Comparison of ENCODE assay signal across 35 cellular contexts in genomic region chr3:32643816-32644215, GRCh38.
"Had no signal": no experiment of that assay in that cellular context is flagged by ENCODE, and none has a peak within 500 bp of the region (broad histone marks: within the 10 kb centered on the region; RNA-seq: fewer than 3 reads in every experiment).

No MANE protein-coding gene starts in this region.

- H3K9me3 ChIP-seq: adrenal gland, body of pancreas, breast epithelium had no signal

- H3K27ac ChIP-seq: adrenal gland, body of pancreas, brain microvascular endothelial cell, breast epithelium, VCaP had no signal

- H3K27ac Mint-ChIP-seq: activated CD4-positive, alpha-beta memory T cell treated with anti-CD3 and anti-CD28 coated beads, Interleukin-2, amount 10 ng/mL, durations not matched to agents 7 days and 5 days; activated CD4-positive, alpha-beta T cell treated with anti-CD3 and anti-CD28 coated beads for 36 hours; activated CD4-positive, alpha-beta T cell treated with anti-CD3 and anti-CD28 coated beads, Interleukin-2, amount 10 ng/mL, durations not matched to agents 7 days and 5 days; activated CD8-positive, alpha-beta memory T cell treated with anti-CD3 and anti-CD28 coated beads, Interleukin-2, amount 10 ng/mL, durations not matched to agents 7 days and 5 days; activated CD8-positive, alpha-beta T cell treated with anti-CD3 and anti-CD28 coated beads, Interleukin-2, amount 10 ng/mL, durations not matched to agents 7 days and 5 days; activated naive CD4-positive, alpha-beta T cell treated with anti-CD3 and anti-CD28 coated beads, Interleukin-2, amount 50 U/mL, for 72 hours; activated naive CD8-positive, alpha-beta T cell treated with anti-CD3 and anti-CD28 coated beads for 36 hours; activated T-cell treated with anti-CD3 and anti-CD28 coated beads, Interleukin-2, amount 50 U/mL, for 24 hours; activated T-helper 2 cell treated with anti-CD3 and anti-CD28 coated beads, Interferon-gamma antibody, Interleukin-2, Interleukin-4, amounts not matched to agents 10 μg/mL and 5 μg/mL and 100 μg/mL, durations not matched to agents 14 hours and 24 hours and 36 hours; T-helper 1 cell treated with Interleukin-12 subunit alpha and Interleukin-12 subunit beta and Interleukin-4 antibody, amounts not matched to agents 30 μg/mL and 1 μg/mL, for 36 hours; T-helper 2 cell treated with Interferon-gamma antibody and Interleukin-4, amounts not matched to agents 5 μg/mL and 100 μg/mL, for 36 hours had no signal

- H3K27me3 Mint-ChIP-seq: activated CD4-positive, alpha-beta T cell treated with anti-CD3 and anti-CD28 coated beads for 36 hours had no signal

- H3K36me3 ChIP-seq: adrenal gland, brain microvascular endothelial cell, breast epithelium had no signal

- H3K4me1 Mint-ChIP-seq: activated CD4-positive, alpha-beta memory T cell treated with anti-CD3 and anti-CD28 coated beads, Interleukin-2, amount 10 ng/mL, durations not matched to agents 7 days and 5 days; activated CD4-positive, alpha-beta T cell treated with anti-CD3 and anti-CD28 coated beads for 36 hours; activated CD4-positive, alpha-beta T cell treated with anti-CD3 and anti-CD28 coated beads, Interleukin-2, amount 10 ng/mL, durations not matched to agents 7 days and 5 days; activated CD8-positive, alpha-beta memory T cell treated with anti-CD3 and anti-CD28 coated beads, Interleukin-2, amount 10 ng/mL, durations not matched to agents 7 days and 5 days; activated naive CD8-positive, alpha-beta T cell treated with anti-CD3 and anti-CD28 coated beads for 36 hours had no signal

- H3K27me3 ChIP-seq: adrenal gland, body of pancreas, brain microvascular endothelial cell, breast epithelium had no signal

- H3K4me3 Mint-ChIP-seq: activated CD4-positive, alpha-beta memory T cell treated with anti-CD3 and anti-CD28 coated beads, Interleukin-2, amount 10 ng/mL, durations not matched to agents 7 days and 5 days; activated CD4-positive, alpha-beta T cell treated with anti-CD3 and anti-CD28 coated beads for 36 hours; activated CD4-positive, alpha-beta T cell treated with anti-CD3 and anti-CD28 coated beads, Interleukin-2, amount 10 ng/mL, durations not matched to agents 7 days and 5 days; activated CD8-positive, alpha-beta memory T cell treated with anti-CD3 and anti-CD28 coated beads, Interleukin-2, amount 10 ng/mL, durations not matched to agents 7 days and 5 days; activated CD8-positive, alpha-beta T cell treated with anti-CD3 and anti-CD28 coated beads, Interleukin-2, amount 10 ng/mL, durations not matched to agents 7 days and 5 days; activated naive CD8-positive, alpha-beta T cell treated with anti-CD3 and anti-CD28 coated beads for 36 hours; activated T-cell treated with anti-CD3 and anti-CD28 coated beads, Interleukin-2, amount 50 U/mL, for 24 hours; T-helper 1 cell treated with Interleukin-12 subunit alpha and Interleukin-12 subunit beta and Interleukin-4 antibody, amounts not matched to agents 30 μg/mL and 1 μg/mL, for 36 hours; T-helper 2 cell treated with Interferon-gamma antibody and Interleukin-4, amounts not matched to agents 5 μg/mL and 100 μg/mL, for 36 hours had no signal

- H3K4me3 ChIP-seq: adrenal gland, body of pancreas, breast epithelium had no signal

- FAIRE-seq: astrocyte had no signal

- DNase-seq: activated CD4-positive, alpha-beta memory T cell treated with anti-CD3 and anti-CD28 coated beads, Interleukin-2, amount 10 ng/mL, durations not matched to agents 7 days and 5 days; activated CD4-positive, alpha-beta T cell treated with anti-CD3 and anti-CD28 coated beads for 1 hour; activated CD4-positive, alpha-beta T cell treated with anti-CD3 and anti-CD28 coated beads for 36 hours; activated CD4-positive, alpha-beta T cell treated with anti-CD3 and anti-CD28 coated beads for 48 hours; activated CD4-positive, alpha-beta T cell treated with anti-CD3 and anti-CD28 coated beads, Interleukin-2, amount 10 ng/mL, durations not matched to agents 7 days and 5 days; activated CD4-positive, alpha-beta T cell treated with anti-CD3 and anti-CD28 coated beads, Interleukin-2, amount 50 U/mL, for 48 hours; activated CD4-positive, CD25-positive, alpha-beta regulatory T cell; activated CD8-positive, alpha-beta memory T cell treated with anti-CD3 and anti-CD28 coated beads for 24 hours; activated CD8-positive, alpha-beta memory T cell treated with anti-CD3 and anti-CD28 coated beads, Interleukin-2, amount 10 ng/mL, durations not matched to agents 7 days and 5 days; activated CD8-positive, alpha-beta memory T cell treated with anti-CD3 and anti-CD28 coated beads, Interleukin-2, amount 50 U/mL, for 48 hours; activated CD8-positive, alpha-beta T cell treated with anti-CD3 and anti-CD28 coated beads, Interleukin-2, amount 10 ng/mL, durations not matched to agents 7 days and 5 days; activated effector memory CD4-positive, alpha-beta T cell treated with Interleukin-2 at 50 U/mL for 16 hours; activated gamma-delta T cell; activated naive CD4-positive, alpha-beta T cell treated with anti-CD3 and anti-CD28 coated beads, Interleukin-2, amount 50 U/mL, for 16 hours; activated naive CD4-positive, alpha-beta T cell treated with Interleukin-2 at 50 U/mL for 16 hours; activated naive CD8-positive, alpha-beta T cell treated with anti-CD3 and anti-CD28 coated beads for 36 hours; activated T-cell treated with anti-CD3 and anti-CD28 coated beads, Interleukin-2, amount 50 U/mL, for 24 hours; activated T-cell treated with anti-CD3 and anti-CD28 coated beads, Interleukin-2, amount 50 U/mL, for 48 hours; adrenal gland; amniotic stem cell; aorta; body of pancreas; brain microvascular endothelial cell; central memory CD4-positive, alpha-beta T cell; T-helper 1 cell; T-helper 2 cell; T-helper 9 cell had no signal

- ATAC-seq: activated CD4-positive, alpha-beta T cell treated with anti-CD3 and anti-CD28 coated beads for 36 hours; activated CD4-positive, CD25-positive, alpha-beta regulatory T cell treated with anti-CD3 and anti-CD28 coated beads, Interleukin-2, amount 50 U/mL, for 24 hours; activated CD8-positive, alpha-beta memory T cell treated with anti-CD3 and anti-CD28 coated beads, Interleukin-2, amount 10 ng/mL, durations not matched to agents 7 days and 5 days; activated CD8-positive, alpha-beta T cell treated with anti-CD3 and anti-CD28 coated beads, Interleukin-2, amount 10 ng/mL, durations not matched to agents 7 days and 5 days; activated naive CD4-positive, alpha-beta T cell treated with anti-CD3 and anti-CD28 coated beads, Interleukin-2, amount 50 U/mL, for 72 hours; body of pancreas had no signal

- H3K4me1 ChIP-seq: adrenal gland, body of pancreas, breast epithelium had no signal

- H3K9me3 Mint-ChIP-seq: activated CD4-positive, alpha-beta memory T cell treated with anti-CD3 and anti-CD28 coated beads, Interleukin-2, amount 10 ng/mL, durations not matched to agents 7 days and 5 days; activated CD4-positive, alpha-beta T cell treated with anti-CD3 and anti-CD28 coated beads, Interleukin-2, amount 10 ng/mL, durations not matched to agents 7 days and 5 days; activated naive CD4-positive, alpha-beta T cell treated with anti-CD3 and anti-CD28 coated beads, Interleukin-2, amount 50 U/mL, for 72 hours; activated naive CD8-positive, alpha-beta T cell treated with anti-CD3 and anti-CD28 coated beads for 36 hours; activated T-cell treated with anti-CD3 and anti-CD28 coated beads, Interleukin-2, amount 50 U/mL, for 24 hours; activated T-helper 2 cell treated with anti-CD3 and anti-CD28 coated beads, Interferon-gamma antibody, Interleukin-2, Interleukin-4, amounts not matched to agents 10 μg/mL and 5 μg/mL and 100 μg/mL, durations not matched to agents 14 hours and 24 hours and 36 hours; T-helper 1 cell treated with Interleukin-12 subunit alpha and Interleukin-12 subunit beta and Interleukin-4 antibody, amounts not matched to agents 30 μg/mL and 1 μg/mL, for 36 hours; T-helper 2 cell treated with Interferon-gamma antibody and Interleukin-4, amounts not matched to agents 5 μg/mL and 100 μg/mL, for 36 hours had no signal

- H3K36me3 Mint-ChIP-seq: activated CD8-positive, alpha-beta memory T cell treated with anti-CD3 and anti-CD28 coated beads, Interleukin-2, amount 10 ng/mL, durations not matched to agents 7 days and 5 days; activated naive CD4-positive, alpha-beta T cell treated with anti-CD3 and anti-CD28 coated beads, Interleukin-2, amount 50 U/mL, for 72 hours; activated naive CD8-positive, alpha-beta T cell treated with anti-CD3 and anti-CD28 coated beads for 36 hours had no signal
